In genomic region chr1:179228783-179229213, GRCh38 we compare ENCODE assay signal across 8 cellular contexts. TPM values are rescaled to one million over a fixed set of nuclear protein-coding genes. Genes with fewer than 3 reads are reported as not detected.
DNase-seq lines count a peak whose midpoint lies in the region; ATAC-seq and TF ChIP-seq lines count a peak whose summit lies in the region.

No MANE protein-coding gene starts in this region.

- H3K4me1 ChIP-seq in lung (ENCODE audit: control insufficient read depth in 2 of 2, insufficient read depth in 2 of 2, low read length in 2 of 2): peaks cover 0 to 7% of the 10 kb centered on the region in 2 donors

- no peaks in the 10 kb centered on the region for H3K9me3 Mint-ChIP-seq in activated B cell treated with CpG ODN at 0.5 μM for 24 hours
- no peaks in the 10 kb centered on the region for H3K9me3 Mint-ChIP-seq in dendritic cell treated with granulocyte-macrophage colony-stimulating factor and Interleukin-4, amounts not matched to agents 40 ng/mL and 50 ng/mL, for 4 days

- POLR2A ChIA-PET in activated B cell treated with CpG ODN at 0.5 μM for 24 hours (lab: Charles Lee): interaction anchor here (0.6 kb wide), 1 partner anchor 146 kb away, joined by 3 read pairs; no protein-coding TSS in a partner anchor

- peaks cover 23% of the 10 kb centered on the region for H3K4me1 Mint-ChIP-seq in activated B cell treated with CpG ODN at 0.5 μM for 24 hours
- H3K4me1 Mint-ChIP-seq in dendritic cell treated with granulocyte-macrophage colony-stimulating factor and Interleukin-4, amounts not matched to agents 40 ng/mL and 50 ng/mL, for 4 days (ENCODE audit: low read depth): peaks cover 53% of the 10 kb centered on the region

- peaks cover 2% of the 10 kb centered on the region for H3K36me3 Mint-ChIP-seq in activated B cell treated with CpG ODN at 0.5 μM for 24 hours (ENCODE audit: low read depth)
- H3K36me3 Mint-ChIP-seq in dendritic cell treated with granulocyte-macrophage colony-stimulating factor and Interleukin-4, amounts not matched to agents 40 ng/mL and 50 ng/mL, for 4 days (ENCODE audit: low read depth): peaks cover 57% of the 10 kb centered on the region

- intact Hi-C loops in activated B cell treated with CpG ODN at 0.5 μM for 24 hours (cut with micrococcal nuclease): loop anchor here (1.0 to 5.0 kb wide), 4 partner anchors 64 to 147 kb away; partner anchors contain the start of genes AXDND1 and SOAT1
- intact Hi-C loops in dendritic cell treated with granulocyte-macrophage colony-stimulating factor and Interleukin-4, amounts not matched to agents 40 ng/mL and 50 ng/mL, for 4 days (cut with micrococcal nuclease): loop anchor here (5.0 to 10.0 kb wide), 4 partner anchors 36 to 136 kb away; partner anchors contain the start of genes AXDND1 and SOAT1

- no peaks in the 10 kb centered on the region for H3K27me3 ChIP-seq in lung (ENCODE audit: control insufficient read depth, insufficient read depth)

- peak; percentile 71 for DNase-seq in AG20443 (ENCODE audit: low spot score)
- peak; percentile 21 for DNase-seq in activated B cell treated with CpG ODN at 0.5 μM for 24 hours
- peak; percentile 35 for DNase-seq in lung (ENCODE audit: low spot score)
- peak; percentile 5 to 15 (median 15) for DNase-seq in stimulated activated CD4-positive, alpha-beta T cell treated with anti-CD3 and anti-CD28 coated beads, TNF-alpha, amount 100 ng/mL, for 4 hours (ENCODE audit: low read depth in 3 of 3)

- 1 to 2% methylated on average over 18 to 19 of the region's 19 CpGs for WGBS in lung, 2 donors

- no peaks in the 10 kb centered on the region for H3K9me3 ChIP-seq in lung (ENCODE audit: control insufficient read depth in 2 of 2, insufficient read depth in 1 of 2, low read length in 1 of 2)

- no peak for TF ChIP-seq RAD21 in Ishikawa (IDR thresholded peaks at IDR 0.05; ENCODE audit: low read depth)

- TF ChIP-seq CTCF in activated B cell treated with CpG ODN at 0.5 μM for 24 hours (IDR thresholded peaks at IDR 0.05) (no peak), lung (IDR thresholded peaks at IDR 0.05; ENCODE audit: control extremely low read depth, extremely low read depth) (no peak)

- H3K27me3 Mint-ChIP-seq in activated B cell treated with CpG ODN at 0.5 μM for 24 hours: no peaks in the 10 kb centered on the region
- H3K27me3 Mint-ChIP-seq in dendritic cell treated with granulocyte-macrophage colony-stimulating factor and Interleukin-4, amounts not matched to agents 40 ng/mL and 50 ng/mL, for 4 days: no peaks in the 10 kb centered on the region

- no peak for TF ChIP-seq EP300 in Ishikawa (IDR thresholded peaks at IDR 0.05; ENCODE audit: borderline replicate concordance)

- CTCF ChIA-PET in activated B cell treated with CpG ODN at 0.5 μM for 24 hours (lab: Charles Lee): no interaction called here

- ATAC-seq in GM19438 (IDR thresholded peaks at IDR 0.05; ENCODE audit: low read depth, unreplicated experiment): peak; percentile 16
- ATAC-seq in activated B cell treated with CpG ODN at 0.5 μM for 24 hours (ENCODE audit: low read depth): peak; percentile 38
- ATAC-seq in lung (ENCODE audit: insufficient read depth, low FRiP score): peak; percentile 37
- no peak for ATAC-seq in HG02588 (IDR thresholded peaks at IDR 0.05; ENCODE audit: unreplicated experiment)

- H3K36me3 ChIP-seq in lung (ENCODE audit: control insufficient read depth in 2 of 2, insufficient read depth in 2 of 2, low read length in 2 of 2): peaks cover 2 to 3% of the 10 kb centered on the region in 2 donors

- H3K4me3 Mint-ChIP-seq in activated B cell treated with CpG ODN at 0.5 μM for 24 hours: peak overlapping the region; percentile 95
- H3K4me3 Mint-ChIP-seq in dendritic cell treated with granulocyte-macrophage colony-stimulating factor and Interleukin-4, amounts not matched to agents 40 ng/mL and 50 ng/mL, for 4 days: peak overlapping the region; percentile 99

- H3K4me3 ChIP-seq in lung: peak overlapping the region; percentile 99

- peak overlapping the region; percentile 46 for H3K27ac Mint-ChIP-seq in activated B cell treated with CpG ODN at 0.5 μM for 24 hours
- H3K27ac Mint-ChIP-seq in dendritic cell treated with granulocyte-macrophage colony-stimulating factor and Interleukin-4, amounts not matched to agents 40 ng/mL and 50 ng/mL, for 4 days: peak overlapping the region; percentile 86

- H3K27ac ChIP-seq in lung (ENCODE audit: low read depth in 1 of 2, low read length in 1 of 2): peak overlapping the region in 1 of 2 donors; percentile 89

TF ChIP-seq in Ishikawa, 13 proteins besides CTCF, POLR2A, EP300 and RAD21:
- TF ChIP-seq TEAD4 (IDR thresholded peaks at IDR 0.05) (no peak), EGR1 (IDR thresholded peaks at IDR 0.05) (0 out of 2 replicates have a peak, but pooled peaks have one; percentile 20)

RNA-seq across cellular contexts. Expression of gene ABL2, which starts 0.7 kb away (rescaled TPM):
- 15.2 and 15.6 TPM in 2 replicates for total RNA-seq in activated B cell treated with CpG ODN at 0.5 μM for 24 hours
- 10 to 100 TPM; 22.6 to 27.8 TPM for total RNA-seq in lung
- polyA plus RNA-seq in lung: 10 to 100 TPM in 1 of 2 donors, 1 to 10 TPM in 1; 3.3 to 10.1 TPM

Comparison
In these comparisons a context has a peak if more than half of its experiments do, and no peak if none do; other contexts are left out.
1. DNase-seq: peak in every context shown above with its lines; median percentile 71 in AG20443; 35 in lung; 21 in activated B cell treated with CpG ODN at 0.5 μM for 24 hours; 15 in stimulated activated CD4-positive, alpha-beta T cell treated with anti-CD3 and anti-CD28 coated beads, TNF-alpha, amount 100 ng/mL, for 4 hours.